In genomic region chr1:170732262-170732595, GRCh38 we compare ENCODE assay signal across 22 cellular contexts.
DNase-seq lines count a peak whose midpoint lies in the region; ATAC-seq, FAIRE-seq and TF ChIP-seq lines count a peak whose summit lies in the region.
"Had no signal": no experiment of that assay in that cellular context is flagged by ENCODE, and none has a peak within 500 bp of the region (broad histone marks: within the 10 kb centered on the region; RNA-seq: fewer than 3 reads in every experiment).

No MANE protein-coding gene starts in this region.

- in situ Hi-C loops in brain microvascular endothelial cell (cut with HindIII; ENCODE audit: low pct_ligation_motif_present, low sequenced_read_pairs) = no loop called here

- peak; percentile 30 for ATAC-seq in Right ventricle myocardium inferior
- no peak for ATAC-seq in GM19455 (IDR thresholded peaks at IDR 0.05; ENCODE audit: unreplicated experiment)
- ATAC-seq: A549; activated T-cell treated with anti-CD3 and anti-CD28 coated beads, Interleukin-2, amount 50 U/mL, for 4 hours; HepG2; Panc1 had no signal

- no peaks in the 10 kb centered on the region for H3K4me1 Mint-ChIP-seq in activated CD4-positive, alpha-beta memory T cell treated with anti-CD3 and anti-CD28 coated beads, Interleukin-2, amount 10 ng/mL, durations not matched to agents 7 days and 5 days
- H3K4me1 Mint-ChIP-seq: immature natural killer cell, memory B cell had no signal

- no peaks in the 10 kb centered on the region for H3K9me3 Mint-ChIP-seq in activated CD4-positive, alpha-beta memory T cell treated with anti-CD3 and anti-CD28 coated beads, Interleukin-2, amount 10 ng/mL, durations not matched to agents 7 days and 5 days
- H3K9me3 Mint-ChIP-seq: activated T-cell treated with anti-CD3 and anti-CD28 coated beads, Interleukin-2, amount 50 U/mL, for 4 hours; immature natural killer cell; memory B cell; nephron progenitor cell had no signal

- H3K36me3 Mint-ChIP-seq in activated CD4-positive, alpha-beta memory T cell treated with anti-CD3 and anti-CD28 coated beads, Interleukin-2, amount 10 ng/mL, durations not matched to agents 7 days and 5 days (ENCODE audit: low read depth) = no peaks in the 10 kb centered on the region
- H3K36me3 Mint-ChIP-seq: activated naive CD8-positive, alpha-beta T cell; immature natural killer cell; memory B cell had no signal

- peaks cover 1% of the 10 kb centered on the region for H3K27me3 Mint-ChIP-seq in activated CD4-positive, alpha-beta memory T cell treated with anti-CD3 and anti-CD28 coated beads, Interleukin-2, amount 10 ng/mL, durations not matched to agents 7 days and 5 days

- H3K4me3 Mint-ChIP-seq in activated CD4-positive, alpha-beta memory T cell treated with anti-CD3 and anti-CD28 coated beads, Interleukin-2, amount 10 ng/mL, durations not matched to agents 7 days and 5 days = no peak overlapping the region
- H3K4me3 Mint-ChIP-seq: activated naive CD8-positive, alpha-beta T cell; activated T-cell treated with anti-CD3 and anti-CD28 coated beads, Interleukin-2, amount 50 U/mL, for 4 hours; immature natural killer cell; memory B cell; nephron progenitor cell had no signal

- no peak for FAIRE-seq in kidney (lab: Jason Lieb, UNC)
- FAIRE-seq: A549, G401.6, HepG2 had no signal

- H3K27ac Mint-ChIP-seq in activated CD4-positive, alpha-beta memory T cell treated with anti-CD3 and anti-CD28 coated beads, Interleukin-2, amount 10 ng/mL, durations not matched to agents 7 days and 5 days = no peak overlapping the region
- H3K27ac Mint-ChIP-seq: activated naive CD8-positive, alpha-beta T cell; immature natural killer cell; memory B cell; nephron progenitor cell had no signal

- H3K4me1 ChIP-seq in left ventricle myocardium inferior (peaks cover 67% of the 10 kb centered on the region), kidney (ENCODE audit: control insufficient read depth in 1 of 2, insufficient read depth in 1 of 2, low read depth in 1 of 2, low read length in 2 of 2) (no peaks in the 10 kb centered on the region)
- H3K4me1 ChIP-seq: A549, stomach had no signal

- intact Hi-C loops in Right ventricle myocardium inferior (cut with DNase I) = loop anchor here (5.0 kb wide), 2 partner anchors 35 to 65 kb away; no protein-coding TSS in a partner anchor
- intact Hi-C loops in cardiac septum (cut with DNase I) = loop anchor here (10.0 kb wide), 1 partner anchor 687 kb away; no protein-coding TSS in a partner anchor
- intact Hi-C loops in left ventricle myocardium inferior (cut with micrococcal nuclease) = no loop called here
- intact Hi-C loops in kidney (cut with DNase I) = no loop called here

- H3K27ac ChIP-seq in brain microvascular endothelial cell (no peak overlapping the region), left ventricle myocardium inferior (replicated peaks) (peak overlapping the region; percentile 77), kidney (ENCODE audit: low read depth in 2 of 2, low read length in 2 of 2) (no peak overlapping the region)
- H3K27ac ChIP-seq: A549, stomach had no signal

- no peak for TF ChIP-seq CTCF in brain microvascular endothelial cell (IDR thresholded peaks at IDR 0.05; ENCODE audit: low read depth, low read length, missing control alignments)
- no peak for TF ChIP-seq CTCF in left ventricle myocardium inferior (IDR thresholded peaks at IDR 0.05; ENCODE audit: borderline replicate concordance)
- TF ChIP-seq CTCF in kidney (IDR thresholded peaks at IDR 0.05; ENCODE audit: borderline replicate concordance, extremely low read depth, insufficient read depth) = no peak

- no peak for DNase-seq in Right ventricle myocardium inferior (ENCODE audit: missing footprints)
- DNase-seq in cardiac septum (ENCODE audit: low spot score) = no peak
- peak; percentile 12 for DNase-seq in brain microvascular endothelial cell
- no peak for DNase-seq in left ventricle myocardium inferior
- DNase-seq in NCI-H2029 (lab: John Stamatoyannopoulos, UW) = no peak
- DNase-seq in kidney = no peak
- DNase-seq in activated CD4-positive, alpha-beta memory T cell treated with anti-CD3 and anti-CD28 coated beads, Interleukin-2, amount 10 ng/mL, durations not matched to agents 7 days and 5 days = no peak
- DNase-seq: activated CD4-positive, alpha-beta T cell treated with anti-CD3 and anti-CD28 coated beads, Interleukin-2, amount 50 U/mL, for 48 hours; activated T-cell treated with anti-CD3 and anti-CD28 coated beads, Interleukin-2, amount 50 U/mL, for 4 hours; caudate nucleus; immature natural killer cell; NCI-H2029 treated with DMSO at 0.1 percent for 48 hours; NCI-H748 treated with DMSO at 0.1 percent for 48 hours; nephron progenitor cell; stomach had no signal

- H3K27me3 ChIP-seq in brain microvascular endothelial cell (replicated peaks) (no peaks in the 10 kb centered on the region), left ventricle myocardium inferior (ENCODE audit: low read depth) (no peaks in the 10 kb centered on the region)
- H3K27me3 ChIP-seq: stomach had no signal

- CTCF ChIA-PET in activated CD4-positive, alpha-beta memory T cell treated with anti-CD3 and anti-CD28 coated beads, Interleukin-2, amount 10 ng/mL, durations not matched to agents 7 days and 5 days (lab: Charles Lee) = no interaction called here

- H3K36me3 ChIP-seq in brain microvascular endothelial cell (replicated peaks) (peaks cover 4% of the 10 kb centered on the region), left ventricle myocardium inferior (peaks cover 4% of the 10 kb centered on the region), kidney (ENCODE audit: control insufficient read depth in 1 of 2, insufficient read depth in 2 of 2, low read length in 2 of 2) (no peaks in the 10 kb centered on the region)
- H3K36me3 ChIP-seq: stomach had no signal

- POLR2A ChIA-PET in activated CD4-positive, alpha-beta memory T cell treated with anti-CD3 and anti-CD28 coated beads, Interleukin-2, amount 10 ng/mL, durations not matched to agents 7 days and 5 days (lab: Charles Lee) = no interaction called here

- H3K9me3 ChIP-seq in left ventricle myocardium inferior (replicated peaks) = no peaks in the 10 kb centered on the region
- no peaks in the 10 kb centered on the region for H3K9me3 ChIP-seq in kidney (ENCODE audit: control insufficient read depth in 1 of 2, low read length in 2 of 2)
- H3K9me3 ChIP-seq: A549, stomach had no signal

- no peak overlapping the region for H3K9ac ChIP-seq in kidney (ENCODE audit: low read length in 2 of 2)

- no peak overlapping the region for H3K4me3 ChIP-seq in brain microvascular endothelial cell (ENCODE audit: low read depth, low read length)
- no peak overlapping the region for H3K4me3 ChIP-seq in left ventricle myocardium inferior
- no peak overlapping the region for H3K4me3 ChIP-seq in kidney (ENCODE audit: low read length in 2 of 2)
- H3K4me3 ChIP-seq: A549, stomach had no signal

Comparison
In these comparisons a context has a peak if more than half of its experiments do, and no peak if none do; other contexts are left out.
1. intact Hi-C loops: an anchor here in Right ventricle myocardium inferior (5.0 kb wide) and cardiac septum (10.0 kb wide); none called in left ventricle myocardium inferior and kidney.